Comparison of ENCODE assay signal across 8 cellular contexts in the genomic region with DNA sequence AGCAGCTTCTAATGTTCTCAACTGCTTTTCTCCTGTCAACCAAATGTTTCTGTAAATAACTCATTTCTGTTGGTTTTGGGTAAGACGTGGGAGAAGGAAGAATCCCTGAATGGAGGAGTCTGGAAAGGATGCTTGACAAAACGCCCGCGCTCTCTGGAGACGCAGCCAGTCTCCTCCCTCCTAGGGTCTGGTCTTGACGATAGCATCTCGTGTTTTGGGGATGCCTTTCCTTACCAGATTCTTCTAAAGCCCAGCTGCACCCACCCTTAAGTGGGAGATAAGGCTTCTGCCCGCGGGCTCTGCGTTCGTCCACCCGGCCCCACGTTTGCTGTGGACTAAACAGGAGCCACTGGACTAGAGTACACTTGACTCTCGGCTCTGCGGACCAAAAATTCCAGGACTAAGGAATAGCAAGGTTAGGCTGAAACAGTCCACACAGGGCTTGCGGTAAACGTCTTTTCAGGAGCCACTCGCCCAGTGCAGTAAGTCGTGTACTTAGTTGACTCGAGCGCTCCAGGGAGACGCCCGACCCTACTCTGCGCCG. TPM values are rescaled to one million over a fixed set of nuclear protein-coding genes. Genes with fewer than 3 reads are reported as not detected.
DNase-seq lines count a peak whose midpoint lies in the region; ATAC-seq, FAIRE-seq and TF ChIP-seq lines count a peak whose summit lies in the region.

No MANE protein-coding gene starts in this region.

- no peaks in the 10 kb centered on the region for H3K36me3 Mint-ChIP-seq in activated naive CD8-positive, alpha-beta T cell treated with anti-CD3 and anti-CD28 coated beads for 36 hours
- peaks cover 1% of the 10 kb centered on the region for H3K36me3 Mint-ChIP-seq in progenitor cell of endocrine pancreas (ENCODE audit: insufficient read depth)

- no peak for FAIRE-seq in GM12891 (lab: Jason Lieb, UNC)

- H3K79me2 ChIP-seq in GM23248 (ENCODE audit: insufficient read depth) = peaks cover 33% of the 10 kb centered on the region

- no peaks in the 10 kb centered on the region for H3K9me3 ChIP-seq in GM23248 (ENCODE audit: low read depth)

- no peak for TF ChIP-seq CTCF in progenitor cell of endocrine pancreas (IDR thresholded peaks at IDR 0.05; ENCODE audit: unreplicated experiment)

- H3F3A ChIP-seq in GM23248 (ENCODE audit: insufficient read depth) = peaks cover 19% of the 10 kb centered on the region

- H3K27ac Mint-ChIP-seq in activated naive CD8-positive, alpha-beta T cell treated with anti-CD3 and anti-CD28 coated beads for 36 hours = no peak overlapping the region
- peak overlapping the region; percentile 94 for H3K27ac Mint-ChIP-seq in progenitor cell of endocrine pancreas

- intact Hi-C loops in left cardiac atrium (cut with DNase I) = no loop called here

- in situ Hi-C loops in GM23248 (cut with MboI) = no loop called here

- H3K36me3 ChIP-seq in GM23248 (ENCODE audit: low read depth) = peaks cover 26% of the 10 kb centered on the region

- DNase-seq in GM23248 (peak; percentile 67), left cardiac atrium (no peak), progenitor cell of endocrine pancreas (ENCODE audit: low spot score, unreplicated experiment) (no peak), NCI-H1694 (lab: John Stamatoyannopoulos, UW) (no peak), GM12891 (ENCODE audit: insufficient read length, low spot score) (no peak)
- DNase-seq in activated naive CD8-positive, alpha-beta T cell treated with anti-CD3 and anti-CD28 coated beads for 36 hours = no peak

- peaks cover 32% of the 10 kb centered on the region for H3K4me1 ChIP-seq in GM23248 (ENCODE audit: insufficient read depth)

- peak overlapping the region; percentile 90 for H3K27ac ChIP-seq in GM23248

- peaks cover 26% of the 10 kb centered on the region for H3K27me3 Mint-ChIP-seq in activated naive CD8-positive, alpha-beta T cell treated with anti-CD3 and anti-CD28 coated beads for 36 hours
- peaks cover 16% of the 10 kb centered on the region for H3K27me3 Mint-ChIP-seq in progenitor cell of endocrine pancreas

- H3K4me3 Mint-ChIP-seq in activated naive CD8-positive, alpha-beta T cell treated with anti-CD3 and anti-CD28 coated beads for 36 hours = peak overlapping the region; percentile 81
- peak overlapping the region; percentile 90 for H3K4me3 Mint-ChIP-seq in progenitor cell of endocrine pancreas (ENCODE audit: low read depth)

- 1% methylated on average over 25 of the region's 25 CpGs for WGBS in GM23248 (ENCODE audit: low coverage in 1 of 2, low lambda C conversion rate in 2 of 2, missing lambda C conversion rate in 2 of 2), 2 experiments

- no peaks in the 10 kb centered on the region for H3K27me3 ChIP-seq in GM23248 (replicated peaks; ENCODE audit: insufficient read depth)

- H3K9me2 ChIP-seq in GM23248 (ENCODE audit: insufficient read depth) = no peaks in the 10 kb centered on the region

- peak overlapping the region; percentile 88 for H3K4me2 ChIP-seq in GM23248 (ENCODE audit: unreplicated experiment)

- H3K9ac ChIP-seq in GM23248 = peak overlapping the region; percentile 91

- H2AFZ ChIP-seq in GM23248 = peak overlapping the region; percentile 88

- ATAC-seq in left cardiac atrium (peak; percentile 4 to 17), HG02970 (IDR thresholded peaks at IDR 0.05; ENCODE audit: low FRiP score, unreplicated experiment) (no peak), GM18909 (IDR thresholded peaks at IDR 0.05; ENCODE audit: poor library complexity, unreplicated experiment) (no peak)

- H4K20me1 ChIP-seq in GM23248 (ENCODE audit: insufficient read depth) = no peaks in the 10 kb centered on the region

- TF ChIP-seq POLR2A in GM12891 (IDR thresholded peaks at IDR 0.05; ENCODE audit: low read depth, low read length) = no peak

- H3K4me3 ChIP-seq in GM23248 = peak overlapping the region; percentile 73

- H3K4me1 Mint-ChIP-seq in activated naive CD8-positive, alpha-beta T cell treated with anti-CD3 and anti-CD28 coated beads for 36 hours = peaks cover 1% of the 10 kb centered on the region
- H3K4me1 Mint-ChIP-seq in progenitor cell of endocrine pancreas (ENCODE audit: low read depth) = peaks cover 4% of the 10 kb centered on the region

- no peaks in the 10 kb centered on the region for H3K9me3 Mint-ChIP-seq in activated naive CD8-positive, alpha-beta T cell treated with anti-CD3 and anti-CD28 coated beads for 36 hours
- H3K9me3 Mint-ChIP-seq in progenitor cell of endocrine pancreas (ENCODE audit: low read depth) = no peaks in the 10 kb centered on the region

TF ChIP-seq in GM12891, 5 proteins besides CTCF, POLR2A, EP300 and RAD21:
- no peak for TF ChIP-seq TAF1 (IDR thresholded peaks at IDR 0.05; ENCODE audit: low read depth, low read length)
- no peak for TF ChIP-seq POLR2AphosphoS5 (IDR thresholded peaks at IDR 0.05; ENCODE audit: low read depth, low read length)
- no peak for TF ChIP-seq PAX5 (IDR thresholded peaks at IDR 0.05; ENCODE audit: insufficient read depth, low read length, severe bottlenecking)
- no peak for TF ChIP-seq POU2F2 (IDR thresholded peaks at IDR 0.05; ENCODE audit: low read depth, low read length)
- no peak for TF ChIP-seq SPI1 (IDR thresholded peaks at IDR 0.05; ENCODE audit: low read depth, low read length)

RNA-seq across cellular contexts. Expression of a gene that starts 0.5 kb away (rescaled TPM):
- total RNA-seq in GM23248 (2014; rRNA removed; shearing (Covaris generic)) = 389 and 402 TPM in 2 replicates
- polyA plus RNA-seq in GM23248 (2016; fragmentation: Nextera tagmentation; extraction: Ambion mirVana) = 401 and 410 TPM in 2 replicates
- 1 to 10 TPM; 1.4 to 1.5 TPM for total RNA-seq in activated naive CD8-positive, alpha-beta T cell treated with anti-CD3 and anti-CD28 coated beads for 36 hours
- total RNA-seq in left cardiac atrium (100 to 1,000 TPM; 162 to 165 TPM), progenitor cell of endocrine pancreas (38.6 and 47.5 TPM in 2 replicates)
- polyA plus RNA-seq in GM12891 (2012; ENCODE audit: low read depth, missing spikeins) = not detected

Comparison
In these comparisons a context has a peak if more than half of its experiments do, and no peak if none do; other contexts are left out.
1. ATAC-seq: peak in left cardiac atrium (2 of 2); none in HG02970 (single experiment) and GM18909 (single experiment).
2. RNA of a gene that starts 0.5 kb away (total RNA-seq): 389 to 402 TPM in GM23248, 162 to 165 TPM in left cardiac atrium and 38.6 to 47.5 TPM in progenitor cell of endocrine pancreas; 1.4 to 1.5 TPM in activated naive CD8-positive, alpha-beta T cell treated with anti-CD3 and anti-CD28 coated beads for 36 hours; every median in the first group is over 10 times any median in the second.